In genomic region chr16:15548482-15548891, GRCh38 we compare ENCODE assay signal across 1 cellular context.
TF ChIP-seq lines count a peak whose summit lies in the region.

No MANE protein-coding gene starts in this region.

TF ChIP-seq in HepG2, 621 proteins besides CTCF, POLR2A, EP300 and RAD21 (continued from another document):
- TF ChIP-seq UBTF (CRISPR knock-in tag; IDR thresholded peaks at IDR 0.05) (0 out of 2 replicates have a peak, but pooled peaks have one; percentile 29), MED1 (CRISPR knock-in tag; IDR thresholded peaks at IDR 0.05) (0 out of 2 replicates have a peak, but pooled peaks have one; percentile 18), MZF1 (CRISPR knock-in tag; IDR thresholded peaks at IDR 0.05; ENCODE audit: borderline replicate concordance) (0 out of 2 replicates have a peak, but pooled peaks have one; percentile 61), FOXA3 (CRISPR knock-in tag; IDR thresholded peaks at IDR 0.05) (0 out of 2 replicates have a peak, but pooled peaks have one; percentile 10), CEBPZ (IDR thresholded peaks at IDR 0.05; ENCODE audit: low read length) (no peak), ZNF501 (CRISPR knock-in tag; IDR thresholded peaks at IDR 0.05) (no peak), ZNF547 (CRISPR knock-in tag; IDR thresholded peaks at IDR 0.05) (no peak), ZNF607 (CRISPR knock-in tag; IDR thresholded peaks at IDR 0.05; ENCODE audit: borderline replicate concordance) (peak; percentile 67; the same call in 1 of the 2 replicates), HNF4G (IDR thresholded peaks at IDR 0.05; ENCODE audit: borderline replicate concordance, low read depth, low read length) (no peak), HNF4G (CRISPR knock-in tag; IDR thresholded peaks at IDR 0.05; ENCODE audit: borderline replicate concordance, low read depth) (no peak), ZNF569 (CRISPR knock-in tag; IDR thresholded peaks at IDR 0.05; ENCODE audit: borderline replicate concordance) (no peak), SIN3A (IDR thresholded peaks at IDR 0.05; ENCODE audit: borderline replicate concordance, low read depth, low read length) (no peak), MYC (CRISPR knock-in tag; IDR thresholded peaks at IDR 0.05; ENCODE audit: borderline replicate concordance) (no peak)
- TF ChIP-seq, protein P1, sequence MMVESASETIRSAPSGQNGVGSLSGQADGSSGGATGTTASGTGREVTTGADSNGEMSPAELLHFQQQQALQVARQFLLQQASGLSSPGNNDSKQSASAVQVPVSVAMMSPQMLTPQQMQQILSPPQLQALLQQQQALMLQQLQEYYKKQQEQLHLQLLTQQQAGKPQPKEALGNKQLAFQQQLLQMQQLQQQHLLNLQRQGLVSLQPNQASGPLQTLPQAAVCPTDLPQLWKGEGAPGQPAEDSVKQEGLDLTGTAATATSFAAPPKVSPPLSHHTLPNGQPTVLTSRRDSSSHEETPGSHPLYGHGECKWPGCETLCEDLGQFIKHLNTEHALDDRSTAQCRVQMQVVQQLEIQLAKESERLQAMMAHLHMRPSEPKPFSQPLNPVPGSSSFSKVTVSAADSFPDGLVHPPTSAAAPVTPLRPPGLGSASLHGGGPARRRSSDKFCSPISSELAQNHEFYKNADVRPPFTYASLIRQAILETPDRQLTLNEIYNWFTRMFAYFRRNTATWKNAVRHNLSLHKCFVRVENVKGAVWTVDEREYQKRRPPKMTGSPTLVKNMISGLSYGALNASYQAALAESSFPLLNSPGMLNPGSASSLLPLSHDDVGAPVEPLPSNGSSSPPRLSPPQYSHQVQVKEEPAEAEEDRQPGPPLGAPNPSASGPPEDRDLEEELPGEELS (CRISPR knock-in tag; IDR thresholded peaks at IDR 0.05): no peak
